ENCODE assay signal across 26 cellular contexts in genomic region chr3:50532062-50532705, GRCh38. TPM values are rescaled to one million over a fixed set of nuclear protein-coding genes. Genes with fewer than 3 reads are reported as not detected.
A peak's percentile ranks its signal among the peaks of the same experiment; 100 is the strongest.
DNase-seq lines count a peak whose midpoint lies in the region; TF ChIP-seq lines count a peak whose summit lies in the region.
"Had no signal": no experiment of that assay in that cellular context is flagged by ENCODE, and none has a peak within 500 bp of the region (broad histone marks: within the 10 kb centered on the region; RNA-seq: fewer than 3 reads in every experiment).

No MANE protein-coding gene starts in this region.

- BruUV-seq in OCI-LY7 (replicated peaks; lab: Mats Ljungman, UMichigan), result no TSS peak

- H3K27ac Mint-ChIP-seq in type B pancreatic cell, result no peak overlapping the region
- H3K27ac Mint-ChIP-seq: activated naive CD8-positive, alpha-beta T cell treated with anti-CD3 and anti-CD28 coated beads for 36 hours; stimulated activated naive B cell treated with anti-CD40 and anti-IgM and Interleukin-4, amounts not matched to agents 10 μg/mL and 1 μg/mL and 100 μg/mL, for 72 hours had no signal

- POLR2A ChIA-PET in OCI-LY7 (lab: Charles Lee), result no interaction called here

- in situ Hi-C loops in brain microvascular endothelial cell (cut with HindIII; ENCODE audit: low pct_ligation_motif_present, low sequenced_read_pairs), result no loop called here

- peak; percentile 29 for TF ChIP-seq CTCF in brain microvascular endothelial cell (IDR thresholded peaks at IDR 0.05; ENCODE audit: low read depth, low read length, missing control alignments)
- peak; percentile 36 for TF ChIP-seq CTCF in type B pancreatic cell (conservative IDR thresholded peaks at IDR 0.05)
- TF ChIP-seq CTCF in OCI-LY7 (conservative IDR thresholded peaks at IDR 0.05; ENCODE audit: low read length), result no peak

- peak; percentile 74 for DNase-seq in EL
- DNase-seq in brain microvascular endothelial cell, result peak; percentile 16
- DNase-seq in hepatic stellate cell (ENCODE audit: low spot score), result peak; percentile 62
- DNase-seq in type B pancreatic cell (ENCODE audit: extremely low spot score, unreplicated experiment), result no peak
- no peak for DNase-seq in OCI-LY7 (ENCODE audit: low spot score)
- no peak for DNase-seq in effector memory CD4-positive, alpha-beta T cell
- no peak for DNase-seq in DMS79 treated with DMSO at 0.1 percent for 48 hours (lab: John Stamatoyannopoulos, UW)
- DNase-seq: activated CD4-positive, alpha-beta T cell treated with anti-CD3 and anti-CD28 coated beads, Interleukin-2, amount 50 U/mL, for 48 hours; activated naive CD8-positive, alpha-beta T cell treated with anti-CD3 and anti-CD28 coated beads for 36 hours; C1 segment of cervical spinal cord; effector CD4-positive, alpha-beta T cell; esophagus squamous epithelium; heart left ventricle; MM.1S; NCI-H1436 treated with DMSO at 0.1 percent for 48 hours; NCI-H510A; nephron progenitor cell; Peyer's patch; stimulated activated CD4-positive, alpha-beta T cell treated with anti-CD3 and anti-CD28 coated beads, Interleukin-1b, Interleukin-23, amount 100 ng/mL, for 48 hours; stimulated activated naive B cell treated with anti-CD40 and anti-IgM and Interleukin-4, amounts not matched to agents 10 μg/mL and 1 μg/mL and 100 μg/mL, for 72 hours; T-helper 9 cell had no signal

- peaks cover 21% of the 10 kb centered on the region for H3K27me3 ChIP-seq in brain microvascular endothelial cell (replicated peaks)
- no peaks in the 10 kb centered on the region for H3K27me3 ChIP-seq in effector memory CD4-positive, alpha-beta T cell (replicated peaks; ENCODE audit: control insufficient read depth, insufficient read depth, low read length, poor library complexity, severe bottlenecking)
- H3K27me3 ChIP-seq: Peyer's patch had no signal

- CTCF ChIA-PET in OCI-LY7 (lab: Charles Lee; ENCODE audit: unreplicated experiment), result no interaction called here

- H3K27me3 Mint-ChIP-seq in type B pancreatic cell, result peaks cover 41% of the 10 kb centered on the region

- H3K79me2 ChIP-seq in OCI-LY7 (ENCODE audit: insufficient read depth, low read depth, low read length), result no peaks in the 10 kb centered on the region

- H2AFZ ChIP-seq in OCI-LY7 (ENCODE audit: low read length), result no peak overlapping the region

- H3K36me3 ChIP-seq in brain microvascular endothelial cell (replicated peaks) (no peaks in the 10 kb centered on the region), OCI-LY7 (ENCODE audit: insufficient read depth, low read length) (no peaks in the 10 kb centered on the region)
- H3K36me3 ChIP-seq in effector memory CD4-positive, alpha-beta T cell (ENCODE audit: control insufficient read depth, insufficient read depth, low read length), result no peaks in the 10 kb centered on the region
- H3K36me3 ChIP-seq: esophagus squamous epithelium, heart left ventricle, Peyer's patch, prostate gland had no signal

- no peaks in the 10 kb centered on the region for H3K4me1 ChIP-seq in OCI-LY7 (ENCODE audit: insufficient read depth, low read length, poor library complexity, severe bottlenecking)
- no peaks in the 10 kb centered on the region for H3K4me1 ChIP-seq in effector memory CD4-positive, alpha-beta T cell (ENCODE audit: control insufficient read depth, insufficient read depth, low read length, poor library complexity, severe bottlenecking)
- H3K4me1 ChIP-seq: Peyer's patch, prostate gland had no signal

- no peak overlapping the region for H3K4me3 Mint-ChIP-seq in type B pancreatic cell
- H3K4me3 Mint-ChIP-seq: activated naive CD8-positive, alpha-beta T cell treated with anti-CD3 and anti-CD28 coated beads for 36 hours; nephron progenitor cell; stimulated activated naive B cell treated with anti-CD40 and anti-IgM and Interleukin-4, amounts not matched to agents 10 μg/mL and 1 μg/mL and 100 μg/mL, for 72 hours; WTC11 had no signal

- no peaks in the 10 kb centered on the region for H3K9me2 ChIP-seq in OCI-LY7 (ENCODE audit: insufficient read depth, low read length)

- intact Hi-C loops in OCI-LY7 (cut with micrococcal nuclease; ENCODE audit: unreplicated experiment), result no loop called here

- no peaks in the 10 kb centered on the region for H3K36me3 Mint-ChIP-seq in type B pancreatic cell
- H3K36me3 Mint-ChIP-seq: activated naive CD8-positive, alpha-beta T cell treated with anti-CD3 and anti-CD28 coated beads for 36 hours; stimulated activated naive B cell treated with anti-CD40 and anti-IgM and Interleukin-4, amounts not matched to agents 10 μg/mL and 1 μg/mL and 100 μg/mL, for 72 hours; WTC11 had no signal

- H3K9me3 ChIP-seq in OCI-LY7 (ENCODE audit: low read length), result no peaks in the 10 kb centered on the region
- H3K9me3 ChIP-seq in effector memory CD4-positive, alpha-beta T cell (ENCODE audit: control insufficient read depth, low read length), result no peaks in the 10 kb centered on the region
- H3K9me3 ChIP-seq: esophagus squamous epithelium, heart left ventricle, Peyer's patch, prostate gland had no signal

- H3K4me3 ChIP-seq in brain microvascular endothelial cell (ENCODE audit: low read depth, low read length) (no peak overlapping the region), OCI-LY7 (ENCODE audit: low read depth, low read length, poor library complexity, severe bottlenecking) (no peak overlapping the region)
- H3K4me3 ChIP-seq in effector memory CD4-positive, alpha-beta T cell (ENCODE audit: insufficient read depth, low read depth, low read length, poor library complexity, severe bottlenecking), result no peak overlapping the region
- H3K4me3 ChIP-seq: esophagus squamous epithelium, heart left ventricle, Peyer's patch, prostate gland, SK-N-MC, skin epidermis had no signal

- H3K4me1 Mint-ChIP-seq in type B pancreatic cell (ENCODE audit: unreplicated experiment), result peaks cover 44% of the 10 kb centered on the region
- H3K4me1 Mint-ChIP-seq: activated naive CD8-positive, alpha-beta T cell treated with anti-CD3 and anti-CD28 coated beads for 36 hours; stimulated activated naive B cell treated with anti-CD40 and anti-IgM and Interleukin-4, amounts not matched to agents 10 μg/mL and 1 μg/mL and 100 μg/mL, for 72 hours had no signal

- H3K4me2 ChIP-seq in OCI-LY7 (ENCODE audit: low read length), result no peak overlapping the region

- no peak overlapping the region for H3K27ac ChIP-seq in brain microvascular endothelial cell
- no peak overlapping the region for H3K27ac ChIP-seq in OCI-LY7 (ENCODE audit: low read depth, low read length, poor library complexity, severe bottlenecking)
- H3K27ac ChIP-seq in effector memory CD4-positive, alpha-beta T cell (ENCODE audit: insufficient read depth, low read length, poor library complexity, severe bottlenecking), result no peak overlapping the region
- H3K27ac ChIP-seq: Peyer's patch, prostate gland, SK-N-MC, skin epidermis had no signal

- H3K9me3 Mint-ChIP-seq in type B pancreatic cell, result no peaks in the 10 kb centered on the region
- H3K9me3 Mint-ChIP-seq: activated naive CD8-positive, alpha-beta T cell treated with anti-CD3 and anti-CD28 coated beads for 36 hours; nephron progenitor cell; stimulated activated naive B cell treated with anti-CD40 and anti-IgM and Interleukin-4, amounts not matched to agents 10 μg/mL and 1 μg/mL and 100 μg/mL, for 72 hours; WTC11 had no signal

- H4K20me1 ChIP-seq in OCI-LY7 (ENCODE audit: insufficient read depth, low read length), result no peaks in the 10 kb centered on the region

RNA-seq across cellular contexts. Expression of gene CACNA2D2, which starts 28.8 kb away (rescaled TPM):
- total RNA-seq in type B pancreatic cell (ENCODE audit: low replicate concordance) (7.8 and 19.4 TPM in 2 replicates), OCI-LY7 (2022) (0.21 and 0.28 TPM in 2 replicates)
- 0.09 TPM in 1 of 2 replicates, not detected in the other for total RNA-seq in OCI-LY7 (2014; rRNA removed; shearing (Covaris generic))
- total RNA-seq: Daoy had no signal

RNA-seq across cellular contexts. Expression of gene C3orf18, which starts 35.4 kb away (rescaled TPM):
- total RNA-seq in type B pancreatic cell (ENCODE audit: low replicate concordance) (1.9 and 11.9 TPM in 2 replicates), OCI-LY7 (2022) (8.0 and 9.5 TPM in 2 replicates)
- total RNA-seq in OCI-LY7 (2014; rRNA removed; shearing (Covaris generic)), result 3.9 and 8.0 TPM in 2 replicates

RNA-seq across cellular contexts. Expression of gene HEMK1, which starts 37.1 kb away (rescaled TPM):
- total RNA-seq in type B pancreatic cell (ENCODE audit: low replicate concordance), result 20.2 and 29.9 TPM in 2 replicates
- total RNA-seq in OCI-LY7 (2014; rRNA removed; shearing (Covaris generic)), result 18.9 and 19.3 TPM in 2 replicates
- 27.4 and 30.1 TPM in 2 replicates for total RNA-seq in OCI-LY7 (2022)

Comparison
In these comparisons a context has a peak if more than half of its experiments do, and no peak if none do; other contexts are left out.
1. DNase-seq: peak in EL (single experiment), brain microvascular endothelial cell (single experiment) and hepatic stellate cell (single experiment); none in type B pancreatic cell (single experiment), OCI-LY7 (single experiment), effector memory CD4-positive, alpha-beta T cell (0 of 3) and DMS79 treated with DMSO at 0.1 percent for 48 hours (single experiment).